10 cellular contexts compared by ENCODE assay signal in genomic region chr4:88600129-88600849, GRCh38. TPM values are rescaled to one million over a fixed set of nuclear protein-coding genes. Genes with fewer than 3 reads are reported as not detected.
DNase-seq lines count a peak whose midpoint lies in the region; ATAC-seq, FAIRE-seq and TF ChIP-seq lines count a peak whose summit lies in the region.
"Had no signal": no experiment of that assay in that cellular context is flagged by ENCODE, and none has a peak within 500 bp of the region (broad histone marks: within the 10 kb centered on the region; RNA-seq: fewer than 3 reads in every experiment).

No MANE protein-coding gene starts in this region.

- TF ChIP-seq CTCF in adrenal gland (IDR thresholded peaks at IDR 0.05) (no peak), tibial nerve (IDR thresholded peaks at IDR 0.05) (no peak), coronary artery (IDR thresholded peaks at IDR 0.05) (no peak)

- H3K9me3 Mint-ChIP-seq in activated naive CD4-positive, alpha-beta T cell treated with anti-CD3 and anti-CD28 coated beads for 36 hours = no peaks in the 10 kb centered on the region

- H3K4me3 ChIP-seq in adrenal gland = peak overlapping the region in 1 of 4 donors; percentile 35
- H3K4me3 ChIP-seq in tibial nerve = no peak overlapping the region
- H3K4me3 ChIP-seq in coronary artery = no peak overlapping the region

- no peaks in the 10 kb centered on the region for H3K9me3 ChIP-seq in adrenal gland (replicated peaks in 1 of 3)
- no peaks in the 10 kb centered on the region for H3K9me3 ChIP-seq in tibial nerve

- H3K27ac ChIP-seq in adrenal gland (peak overlapping the region in 3 of 5 donors; percentile 49 to 57 (median 53)), tibial nerve (peak overlapping the region in 3 of 4 donors; percentile 24 to 65 (median 57)), coronary artery (no peak overlapping the region)

- peak; percentile 49 for FAIRE-seq in islet of Langerhans (lab: Jason Lieb, UNC)

- no peak for DNase-seq in activated naive CD4-positive, alpha-beta T cell treated with anti-CD3 and anti-CD28 coated beads for 36 hours
- no peak for DNase-seq in activated naive CD4-positive, alpha-beta T cell (lab: John Stamatoyannopoulos, UW)
- DNase-seq in adrenal gland (no peak), tibial nerve (ENCODE audit: low spot score in 2 of 2) (no peak), coronary artery (ENCODE audit: low spot score) (no peak), COLO668 (lab: John Stamatoyannopoulos, UW; ENCODE audit: unreplicated experiment) (no peak)
- DNase-seq: activated naive CD4-positive, alpha-beta T cell treated with Interleukin-2 at 50 U/mL for 16 hours; COR-L47 had no signal

- no peak for TF ChIP-seq POLR2A in adrenal gland (IDR thresholded peaks at IDR 0.05)
- TF ChIP-seq POLR2A in tibial nerve (IDR thresholded peaks at IDR 0.05) = no peak

- no peak for TF ChIP-seq EP300 in tibial nerve (IDR thresholded peaks at IDR 0.05)

- H3K4me1 ChIP-seq in adrenal gland (replicated peaks in 1 of 2) (peaks cover 12 to 33% of the 10 kb centered on the region in 2 donors), tibial nerve (peaks cover 0 to 46% (median 14%) of the 10 kb centered on the region in 4 donors)

- no peaks in the 10 kb centered on the region for H3K27me3 Mint-ChIP-seq in activated naive CD4-positive, alpha-beta T cell treated with anti-CD3 and anti-CD28 coated beads for 36 hours (ENCODE audit: low read depth)

- H3K27me3 ChIP-seq in adrenal gland (no peaks in the 10 kb centered on the region), tibial nerve (no peaks in the 10 kb centered on the region)

- no peak overlapping the region for H3K4me3 Mint-ChIP-seq in activated naive CD4-positive, alpha-beta T cell treated with anti-CD3 and anti-CD28 coated beads for 36 hours

- H3K36me3 ChIP-seq in adrenal gland (replicated peaks in 1 of 2) (peaks cover 0 to 6% of the 10 kb centered on the region in 2 donors), tibial nerve (peaks cover 0 to 11% (median 0%) of the 10 kb centered on the region in 3 donors)

- peaks cover 74% of the 10 kb centered on the region for H3K4me1 Mint-ChIP-seq in activated naive CD4-positive, alpha-beta T cell treated with anti-CD3 and anti-CD28 coated beads for 36 hours (ENCODE audit: low read depth)

- peaks cover 9% of the 10 kb centered on the region for H3K36me3 Mint-ChIP-seq in activated naive CD4-positive, alpha-beta T cell treated with anti-CD3 and anti-CD28 coated beads for 36 hours (ENCODE audit: low read depth)

- WGBS in adrenal gland, 4 donors = 86 to 92% (median 90%) methylated on average over 2 of the region's 2 CpGs
- 81 to 86% methylated on average over 2 of the region's 2 CpGs for WGBS in tibial nerve, 2 donors

- intact Hi-C loops in activated naive CD4-positive, alpha-beta T cell treated with anti-CD3 and anti-CD28 coated beads for 36 hours (cut with micrococcal nuclease) = loop anchor here (5.0 kb wide), 1 partner anchor 702 kb away; no protein-coding TSS in a partner anchor
- intact Hi-C loops in adrenal gland (cut with DNase I) = loop anchor here in 1 of 2 donors (10.0 kb wide), 1 partner anchor 55 kb away; no protein-coding TSS in a partner anchor

- peak overlapping the region; percentile 54 for H3K27ac Mint-ChIP-seq in activated naive CD4-positive, alpha-beta T cell treated with anti-CD3 and anti-CD28 coated beads for 36 hours

- CTCF ChIA-PET in activated naive CD4-positive, alpha-beta T cell treated with anti-CD3 and anti-CD28 coated beads for 36 hours (lab: Charles Lee) = interaction anchor here (1.0 to 3.0 kb wide), 5 partner anchors 10 to 61 kb away, joined by 3 to 12 read pairs (median 3); no protein-coding TSS in a partner anchor

- no peak for ATAC-seq in HG02642 (IDR thresholded peaks at IDR 0.05; ENCODE audit: poor library complexity, unreplicated experiment)

RNA-seq across cellular contexts. Expression of gene HERC3, which starts 8.0 kb away (rescaled TPM):
- total RNA-seq in activated naive CD4-positive, alpha-beta T cell treated with anti-CD3 and anti-CD28 coated beads for 36 hours = 10 to 100 TPM; 24.4 to 25.8 TPM
- 10 to 100 TPM; 19.4 to 40.1 (median 32.9) TPM for total RNA-seq in adrenal gland
- 10 to 100 TPM in 1 of 3 donors, 1 to 10 TPM in 2; 3.4 to 18.7 (median 5.4) TPM for polyA plus RNA-seq in adrenal gland
- 10 to 100 TPM; 30.0 to 61.0 (median 42.0) TPM for total RNA-seq in tibial nerve

Comparison
In these comparisons a context has a peak if more than half of its experiments do, and no peak if none do; other contexts are left out.
1. H3K27ac ChIP-seq: peak in adrenal gland (3 of 5) and tibial nerve (3 of 4); none in coronary artery (0 of 2).